1 cellular context compared by ENCODE assay signal in the genomic region with DNA sequence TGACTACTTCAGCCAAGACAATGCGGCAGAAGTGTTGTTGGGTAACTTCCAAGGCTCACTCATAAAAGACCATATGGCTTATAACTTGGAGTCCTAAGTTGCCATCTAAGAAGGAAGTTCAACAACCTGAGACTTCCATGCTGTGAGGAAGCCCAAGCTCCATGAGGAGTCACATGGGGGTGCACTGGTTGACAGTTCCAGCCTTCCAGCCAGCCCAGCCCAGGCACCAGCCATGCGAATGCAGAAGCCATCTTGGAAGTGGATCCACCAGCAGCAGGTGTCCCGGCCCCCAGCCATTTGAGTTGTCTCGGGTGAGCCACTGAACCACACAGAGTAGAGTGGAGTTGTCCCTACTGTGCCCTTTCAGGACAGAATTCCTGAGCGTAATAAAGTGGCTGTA.
TF ChIP-seq lines count a peak whose summit lies in the region.

No MANE protein-coding gene starts in this region.

TF ChIP-seq in H1, 55 proteins besides CTCF, POLR2A, EP300 and RAD21:
- no peak for TF ChIP-seq KDM5A (IDR thresholded peaks at IDR 0.05; ENCODE audit: low read length)
- TF ChIP-seq, protein P1, sequence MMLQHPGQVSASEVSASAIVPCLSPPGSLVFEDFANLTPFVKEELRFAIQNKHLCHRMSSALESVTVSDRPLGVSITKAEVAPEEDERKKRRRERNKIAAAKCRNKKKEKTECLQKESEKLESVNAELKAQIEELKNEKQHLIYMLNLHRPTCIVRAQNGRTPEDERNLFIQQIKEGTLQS (IDR thresholded peaks at IDR 0.05; ENCODE audit: insufficient read depth, low read depth, low read length) = no peak
- TF ChIP-seq YY1 (IDR thresholded peaks at IDR 0.05; ENCODE audit: low read depth, low read length) = 0 out of 2 replicates have a peak, but pooled peaks have one; percentile 9
